Comparison of ENCODE assay signal across 1 cellular context in the genomic region with DNA sequence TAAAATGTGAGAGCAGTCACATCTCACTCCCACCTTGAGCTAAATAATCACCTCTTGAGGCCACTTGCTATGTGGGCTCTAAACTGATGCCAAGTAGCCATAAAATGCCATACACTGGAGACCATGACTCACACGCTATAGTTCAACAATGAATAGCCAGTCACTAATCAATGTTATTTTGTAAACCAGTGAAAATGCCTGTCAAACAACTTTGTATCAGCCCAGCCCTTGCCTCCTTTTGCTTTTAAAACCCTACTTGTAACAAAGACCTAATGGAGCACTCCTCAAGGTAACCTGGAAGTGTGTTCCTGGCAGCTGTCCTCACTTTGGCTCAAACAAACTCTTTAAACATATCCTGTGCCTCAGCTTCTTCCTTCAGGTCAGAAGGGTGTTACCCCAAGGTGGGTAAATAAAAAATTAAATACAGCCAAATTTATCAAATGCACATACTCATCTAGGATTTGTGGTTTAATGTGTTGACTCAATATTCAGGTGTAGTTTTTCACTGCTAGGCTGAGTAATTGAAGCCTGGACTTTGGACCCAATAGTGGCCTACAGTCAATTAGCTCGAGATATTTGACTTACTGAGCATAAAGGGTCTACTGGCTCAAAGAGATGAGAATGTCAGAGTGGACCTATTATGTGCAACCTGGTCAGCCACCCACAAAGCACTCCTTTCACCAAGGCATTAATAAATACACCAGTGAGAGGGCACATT.
TF ChIP-seq lines count a peak whose summit lies in the region.

No MANE protein-coding gene starts in this region.

TF ChIP-seq in HepG2, 621 proteins besides CTCF, POLR2A, EP300 and RAD21 (continued from another document):
- TF ChIP-seq, protein P1, sequence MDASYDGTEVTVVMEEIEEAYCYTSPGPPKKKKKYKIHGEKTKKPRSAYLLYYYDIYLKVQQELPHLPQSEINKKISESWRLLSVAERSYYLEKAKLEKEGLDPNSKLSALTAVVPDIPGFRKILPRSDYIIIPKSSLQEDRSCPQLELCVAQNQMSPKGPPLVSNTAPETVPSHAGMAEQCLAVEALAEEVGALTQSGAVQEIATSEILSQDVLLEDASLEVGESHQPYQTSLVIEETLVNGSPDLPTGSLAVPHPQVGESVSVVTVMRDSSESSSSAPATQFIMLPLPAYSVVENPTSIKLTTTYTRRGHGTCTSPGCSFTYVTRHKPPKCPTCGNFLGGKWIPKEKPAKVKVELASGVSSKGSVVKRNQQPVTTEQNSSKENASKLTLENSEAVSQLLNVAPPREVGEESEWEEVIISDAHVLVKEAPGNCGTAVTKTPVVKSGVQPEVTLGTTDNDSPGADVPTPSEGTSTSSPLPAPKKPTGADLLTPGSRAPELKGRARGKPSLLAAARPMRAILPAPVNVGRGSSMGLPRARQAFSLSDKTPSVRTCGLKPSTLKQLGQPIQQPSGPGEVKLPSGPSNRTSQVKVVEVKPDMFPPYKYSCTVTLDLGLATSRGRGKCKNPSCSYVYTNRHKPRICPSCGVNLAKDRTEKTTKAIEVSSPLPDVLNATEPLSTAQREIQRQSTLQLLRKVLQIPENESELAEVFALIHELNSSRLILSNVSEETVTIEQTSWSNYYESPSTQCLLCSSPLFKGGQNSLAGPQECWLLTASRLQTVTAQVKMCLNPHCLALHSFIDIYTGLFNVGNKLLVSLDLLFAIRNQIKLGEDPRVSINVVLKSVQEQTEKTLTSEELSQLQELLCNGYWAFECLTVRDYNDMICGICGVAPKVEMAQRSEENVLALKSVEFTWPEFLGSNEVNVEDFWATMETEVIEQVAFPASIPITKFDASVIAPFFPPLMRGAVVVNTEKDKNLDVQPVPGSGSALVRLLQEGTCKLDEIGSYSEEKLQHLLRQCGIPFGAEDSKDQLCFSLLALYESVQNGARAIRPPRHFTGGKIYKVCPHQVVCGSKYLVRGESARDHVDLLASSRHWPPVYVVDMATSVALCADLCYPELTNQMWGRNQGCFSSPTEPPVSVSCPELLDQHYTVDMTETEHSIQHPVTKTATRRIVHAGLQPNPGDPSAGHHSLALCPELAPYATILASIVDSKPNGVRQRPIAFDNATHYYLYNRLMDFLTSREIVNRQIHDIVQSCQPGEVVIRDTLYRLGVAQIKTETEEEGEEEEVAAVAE (CRISPR knock-in tag; IDR thresholded peaks at IDR 0.05; ENCODE audit: borderline replicate concordance) = no peak
- TF ChIP-seq EHMT2 (IDR thresholded peaks at IDR 0.05; ENCODE audit: borderline replicate concordance, low read depth, low read length) = peak; percentile 76; the same call in 1 of the 2 replicates
- TF ChIP-seq, protein P2, sequence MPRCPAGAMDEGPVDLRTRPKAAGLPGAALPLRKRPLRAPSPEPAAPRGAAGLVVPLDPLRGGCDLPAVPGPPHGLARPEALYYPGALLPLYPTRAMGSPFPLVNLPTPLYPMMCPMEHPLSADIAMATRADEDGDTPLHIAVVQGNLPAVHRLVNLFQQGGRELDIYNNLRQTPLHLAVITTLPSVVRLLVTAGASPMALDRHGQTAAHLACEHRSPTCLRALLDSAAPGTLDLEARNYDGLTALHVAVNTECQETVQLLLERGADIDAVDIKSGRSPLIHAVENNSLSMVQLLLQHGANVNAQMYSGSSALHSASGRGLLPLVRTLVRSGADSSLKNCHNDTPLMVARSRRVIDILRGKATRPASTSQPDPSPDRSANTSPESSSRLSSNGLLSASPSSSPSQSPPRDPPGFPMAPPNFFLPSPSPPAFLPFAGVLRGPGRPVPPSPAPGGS (CRISPR knock-in tag; IDR thresholded peaks at IDR 0.05) = no peak
- no peak for TF ChIP-seq DNMT1 (CRISPR knock-in tag; IDR thresholded peaks at IDR 0.05)
- 0 out of 2 replicates have a peak, but pooled peaks have one; percentile 21 for TF ChIP-seq GATAD2A (CRISPR knock-in tag; IDR thresholded peaks at IDR 0.05)
- TF ChIP-seq NCOR1 (IDR thresholded peaks at IDR 0.05; ENCODE audit: borderline replicate concordance, low read length) = peak; percentile 51; the same call in 1 of the 2 replicates
- TF ChIP-seq, protein P3, sequence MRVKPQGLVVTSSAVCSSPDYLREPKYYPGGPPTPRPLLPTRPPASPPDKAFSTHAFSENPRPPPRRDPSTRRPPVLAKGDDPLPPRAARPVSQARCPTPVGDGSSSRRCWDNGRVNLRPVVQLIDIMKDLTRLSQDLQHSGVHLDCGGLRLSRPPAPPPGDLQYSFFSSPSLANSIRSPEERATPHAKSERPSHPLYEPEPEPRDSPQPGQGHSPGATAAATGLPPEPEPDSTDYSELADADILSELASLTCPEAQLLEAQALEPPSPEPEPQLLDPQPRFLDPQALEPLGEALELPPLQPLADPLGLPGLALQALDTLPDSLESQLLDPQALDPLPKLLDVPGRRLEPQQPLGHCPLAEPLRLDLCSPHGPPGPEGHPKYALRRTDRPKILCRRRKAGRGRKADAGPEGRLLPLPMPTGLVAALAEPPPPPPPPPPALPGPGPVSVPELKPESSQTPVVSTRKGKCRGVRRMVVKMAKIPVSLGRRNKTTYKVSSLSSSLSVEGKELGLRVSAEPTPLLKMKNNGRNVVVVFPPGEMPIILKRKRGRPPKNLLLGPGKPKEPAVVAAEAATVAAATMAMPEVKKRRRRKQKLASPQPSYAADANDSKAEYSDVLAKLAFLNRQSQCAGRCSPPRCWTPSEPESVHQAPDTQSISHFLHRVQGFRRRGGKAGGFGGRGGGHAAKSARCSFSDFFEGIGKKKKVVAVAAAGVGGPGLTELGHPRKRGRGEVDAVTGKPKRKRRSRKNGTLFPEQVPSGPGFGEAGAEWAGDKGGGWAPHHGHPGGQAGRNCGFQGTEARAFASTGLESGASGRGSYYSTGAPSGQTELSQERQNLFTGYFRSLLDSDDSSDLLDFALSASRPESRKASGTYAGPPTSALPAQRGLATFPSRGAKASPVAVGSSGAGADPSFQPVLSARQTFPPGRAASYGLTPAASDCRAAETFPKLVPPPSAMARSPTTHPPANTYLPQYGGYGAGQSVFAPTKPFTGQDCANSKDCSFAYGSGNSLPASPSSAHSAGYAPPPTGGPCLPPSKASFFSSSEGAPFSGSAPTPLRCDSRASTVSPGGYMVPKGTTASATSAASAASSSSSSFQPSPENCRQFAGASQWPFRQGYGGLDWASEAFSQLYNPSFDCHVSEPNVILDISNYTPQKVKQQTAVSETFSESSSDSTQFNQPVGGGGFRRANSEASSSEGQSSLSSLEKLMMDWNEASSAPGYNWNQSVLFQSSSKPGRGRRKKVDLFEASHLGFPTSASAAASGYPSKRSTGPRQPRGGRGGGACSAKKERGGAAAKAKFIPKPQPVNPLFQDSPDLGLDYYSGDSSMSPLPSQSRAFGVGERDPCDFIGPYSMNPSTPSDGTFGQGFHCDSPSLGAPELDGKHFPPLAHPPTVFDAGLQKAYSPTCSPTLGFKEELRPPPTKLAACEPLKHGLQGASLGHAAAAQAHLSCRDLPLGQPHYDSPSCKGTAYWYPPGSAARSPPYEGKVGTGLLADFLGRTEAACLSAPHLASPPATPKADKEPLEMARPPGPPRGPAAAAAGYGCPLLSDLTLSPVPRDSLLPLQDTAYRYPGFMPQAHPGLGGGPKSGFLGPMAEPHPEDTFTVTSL (CRISPR knock-in tag; IDR thresholded peaks at IDR 0.05; ENCODE audit: borderline replicate concordance) = peak; percentile 72; the same call in 1 of the 2 replicates
- TF ChIP-seq SOX6 (IDR thresholded peaks at IDR 0.05) = no peak
- TF ChIP-seq SOX6 (CRISPR knock-in tag; IDR thresholded peaks at IDR 0.05) = 0 out of 2 replicates have a peak, but pooled peaks have one; percentile 12
- TF ChIP-seq, protein P4, sequence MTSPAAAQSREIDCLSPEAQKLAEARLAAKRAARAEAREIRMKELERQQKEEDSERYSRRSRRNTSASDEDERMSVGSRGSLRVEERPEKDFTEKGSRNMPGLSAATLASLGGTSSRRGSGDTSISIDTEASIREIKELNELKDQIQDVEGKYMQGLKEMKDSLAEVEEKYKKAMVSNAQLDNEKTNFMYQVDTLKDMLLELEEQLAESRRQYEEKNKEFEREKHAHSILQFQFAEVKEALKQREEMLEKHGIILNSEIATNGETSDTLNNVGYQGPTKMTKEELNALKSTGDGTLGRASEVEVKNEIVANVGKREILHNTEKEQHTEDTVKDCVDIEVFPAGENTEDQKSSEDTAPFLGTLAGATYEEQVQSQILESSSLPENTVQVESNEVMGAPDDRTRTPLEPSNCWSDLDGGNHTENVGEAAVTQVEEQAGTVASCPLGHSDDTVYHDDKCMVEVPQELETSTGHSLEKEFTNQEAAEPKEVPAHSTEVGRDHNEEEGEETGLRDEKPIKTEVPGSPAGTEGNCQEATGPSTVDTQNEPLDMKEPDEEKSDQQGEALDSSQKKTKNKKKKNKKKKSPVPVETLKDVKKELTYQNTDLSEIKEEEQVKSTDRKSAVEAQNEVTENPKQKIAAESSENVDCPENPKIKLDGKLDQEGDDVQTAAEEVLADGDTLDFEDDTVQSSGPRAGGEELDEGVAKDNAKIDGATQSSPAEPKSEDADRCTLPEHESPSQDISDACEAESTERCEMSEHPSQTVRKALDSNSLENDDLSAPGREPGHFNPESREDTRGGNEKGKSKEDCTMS (CRISPR knock-in tag; conservative IDR thresholded peaks at IDR 0.05) = no peak
- TF ChIP-seq FOXC1 (CRISPR knock-in tag; IDR thresholded peaks at IDR 0.05; ENCODE audit: borderline replicate concordance) = no peak
- no peak for TF ChIP-seq TMF1 (CRISPR knock-in tag; IDR thresholded peaks at IDR 0.05; ENCODE audit: low read depth)
- TF ChIP-seq, protein P5, sequence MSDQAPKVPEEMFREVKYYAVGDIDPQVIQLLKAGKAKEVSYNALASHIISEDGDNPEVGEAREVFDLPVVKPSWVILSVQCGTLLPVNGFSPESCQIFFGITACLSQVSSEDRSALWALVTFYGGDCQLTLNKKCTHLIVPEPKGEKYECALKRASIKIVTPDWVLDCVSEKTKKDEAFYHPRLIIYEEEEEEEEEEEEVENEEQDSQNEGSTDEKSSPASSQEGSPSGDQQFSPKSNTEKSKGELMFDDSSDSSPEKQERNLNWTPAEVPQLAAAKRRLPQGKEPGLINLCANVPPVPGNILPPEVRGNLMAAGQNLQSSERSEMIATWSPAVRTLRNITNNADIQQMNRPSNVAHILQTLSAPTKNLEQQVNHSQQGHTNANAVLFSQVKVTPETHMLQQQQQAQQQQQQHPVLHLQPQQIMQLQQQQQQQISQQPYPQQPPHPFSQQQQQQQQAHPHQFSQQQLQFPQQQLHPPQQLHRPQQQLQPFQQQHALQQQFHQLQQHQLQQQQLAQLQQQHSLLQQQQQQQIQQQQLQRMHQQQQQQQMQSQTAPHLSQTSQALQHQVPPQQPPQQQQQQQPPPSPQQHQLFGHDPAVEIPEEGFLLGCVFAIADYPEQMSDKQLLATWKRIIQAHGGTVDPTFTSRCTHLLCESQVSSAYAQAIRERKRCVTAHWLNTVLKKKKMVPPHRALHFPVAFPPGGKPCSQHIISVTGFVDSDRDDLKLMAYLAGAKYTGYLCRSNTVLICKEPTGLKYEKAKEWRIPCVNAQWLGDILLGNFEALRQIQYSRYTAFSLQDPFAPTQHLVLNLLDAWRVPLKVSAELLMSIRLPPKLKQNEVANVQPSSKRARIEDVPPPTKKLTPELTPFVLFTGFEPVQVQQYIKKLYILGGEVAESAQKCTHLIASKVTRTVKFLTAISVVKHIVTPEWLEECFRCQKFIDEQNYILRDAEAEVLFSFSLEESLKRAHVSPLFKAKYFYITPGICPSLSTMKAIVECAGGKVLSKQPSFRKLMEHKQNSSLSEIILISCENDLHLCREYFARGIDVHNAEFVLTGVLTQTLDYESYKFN (CRISPR knock-in tag; conservative IDR thresholded peaks at IDR 0.05) = peak; percentile 37; the same call in 1 of the 2 replicates
- TF ChIP-seq, protein P6, sequence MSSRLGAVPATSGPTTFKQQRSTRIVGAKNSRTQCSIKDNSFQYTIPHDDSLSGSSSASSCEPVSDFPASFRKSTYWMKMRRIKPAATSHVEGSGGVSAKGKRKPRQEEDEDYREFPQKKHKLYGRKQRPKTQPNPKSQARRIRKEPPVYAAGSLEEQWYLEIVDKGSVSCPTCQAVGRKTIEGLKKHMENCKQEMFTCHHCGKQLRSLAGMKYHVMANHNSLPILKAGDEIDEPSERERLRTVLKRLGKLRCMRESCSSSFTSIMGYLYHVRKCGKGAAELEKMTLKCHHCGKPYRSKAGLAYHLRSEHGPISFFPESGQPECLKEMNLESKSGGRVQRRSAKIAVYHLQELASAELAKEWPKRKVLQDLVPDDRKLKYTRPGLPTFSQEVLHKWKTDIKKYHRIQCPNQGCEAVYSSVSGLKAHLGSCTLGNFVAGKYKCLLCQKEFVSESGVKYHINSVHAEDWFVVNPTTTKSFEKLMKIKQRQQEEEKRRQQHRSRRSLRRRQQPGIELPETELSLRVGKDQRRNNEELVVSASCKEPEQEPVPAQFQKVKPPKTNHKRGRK (CRISPR knock-in tag; IDR thresholded peaks at IDR 0.05) = no peak
- no peak for TF ChIP-seq SMC3 (IDR thresholded peaks at IDR 0.05; ENCODE audit: low read length)
- TF ChIP-seq ZFYVE20 (CRISPR knock-in tag; IDR thresholded peaks at IDR 0.05; ENCODE audit: borderline replicate concordance, low read depth) = no peak
- TF ChIP-seq ZNF788 (CRISPR knock-in tag; IDR thresholded peaks at IDR 0.05; ENCODE audit: borderline replicate concordance) = no peak
- peak; percentile 97 for TF ChIP-seq ZKSCAN1 (IDR thresholded peaks at IDR 0.05; ENCODE audit: low read length)
- TF ChIP-seq ZNF205 (CRISPR knock-in tag; IDR thresholded peaks at IDR 0.05) = peak; percentile 78; the same call in 1 of the 2 replicates
- no peak for TF ChIP-seq CBX2 (IDR thresholded peaks at IDR 0.05; ENCODE audit: low read depth, low read length)
- TF ChIP-seq CBX2 (CRISPR knock-in tag; IDR thresholded peaks at IDR 0.05; ENCODE audit: low read depth) = no peak
- TF ChIP-seq HHEX (CRISPR knock-in tag; IDR thresholded peaks at IDR 0.05) = 0 out of 2 replicates have a peak, but pooled peaks have one; percentile 18
